In genomic region chr6:34891296-34891695, GRCh38 we compare ENCODE assay signal across 15 cellular contexts. TPM values are rescaled to one million over a fixed set of nuclear protein-coding genes. Genes with fewer than 3 reads are reported as not detected.
DNase-seq lines count a peak whose midpoint lies in the region; ATAC-seq, FAIRE-seq and TF ChIP-seq lines count a peak whose summit lies in the region.
"Had no signal": no experiment of that assay in that cellular context is flagged by ENCODE, and none has a peak within 500 bp of the region (broad histone marks: within the 10 kb centered on the region; RNA-seq: fewer than 3 reads in every experiment).

No MANE protein-coding gene starts in this region.

- no peak overlapping the region for H3K27ac Mint-ChIP-seq in T-helper 1 cell treated with Interleukin-12 subunit alpha and Interleukin-12 subunit beta and Interleukin-4 antibody, amounts not matched to agents 30 μg/mL and 1 μg/mL, for 36 hours
- peak overlapping the region in 2 of 3 donors; percentile 41 to 93 for H3K27ac Mint-ChIP-seq in IgD-negative memory B cell
- peak overlapping the region; percentile 100 for H3K27ac Mint-ChIP-seq in dendritic cell treated with granulocyte-macrophage colony-stimulating factor and Interleukin-4, amounts not matched to agents 40 ng/mL and 50 ng/mL, for 4 days

- peaks cover 5% of the 10 kb centered on the region for H3F3A ChIP-seq in neural cell (ENCODE audit: insufficient read depth, low read length, poor library complexity, severe bottlenecking)

- H4K20me1 ChIP-seq in neural cell (ENCODE audit: insufficient read depth): no peaks in the 10 kb centered on the region

- intact Hi-C loops in dendritic cell treated with granulocyte-macrophage colony-stimulating factor and Interleukin-4, amounts not matched to agents 40 ng/mL and 50 ng/mL, for 4 days (cut with micrococcal nuclease): no loop called here

- peak overlapping the region; percentile 4 for H3K4me3 Mint-ChIP-seq in T-helper 1 cell treated with Interleukin-12 subunit alpha and Interleukin-12 subunit beta and Interleukin-4 antibody, amounts not matched to agents 30 μg/mL and 1 μg/mL, for 36 hours
- H3K4me3 Mint-ChIP-seq in IgD-negative memory B cell: peak overlapping the region in 1 of 4 donors; percentile 95
- H3K4me3 Mint-ChIP-seq in dendritic cell treated with granulocyte-macrophage colony-stimulating factor and Interleukin-4, amounts not matched to agents 40 ng/mL and 50 ng/mL, for 4 days: peak overlapping the region; percentile 45

- no peaks in the 10 kb centered on the region for H3K9me3 Mint-ChIP-seq in T-helper 1 cell treated with Interleukin-12 subunit alpha and Interleukin-12 subunit beta and Interleukin-4 antibody, amounts not matched to agents 30 μg/mL and 1 μg/mL, for 36 hours
- H3K9me3 Mint-ChIP-seq in IgD-negative memory B cell: no peaks in the 10 kb centered on the region
- no peaks in the 10 kb centered on the region for H3K9me3 Mint-ChIP-seq in dendritic cell treated with granulocyte-macrophage colony-stimulating factor and Interleukin-4, amounts not matched to agents 40 ng/mL and 50 ng/mL, for 4 days

- no peaks in the 10 kb centered on the region for H3K36me3 ChIP-seq in neural cell (ENCODE audit: insufficient read depth, low read length)
- H3K36me3 ChIP-seq: tibial artery had no signal

- H3K4me3 ChIP-seq in neural cell (ENCODE audit: low read length): peak overlapping the region; percentile 75

- TF ChIP-seq CTCF in neural cell (IDR thresholded peaks at IDR 0.05; ENCODE audit: poor library complexity, severe bottlenecking): no peak

- no peaks in the 10 kb centered on the region for H3K9me2 ChIP-seq in neural cell (ENCODE audit: insufficient read depth, low read length)

- H3K27ac ChIP-seq in neural cell (ENCODE audit: low read length): no peak overlapping the region
- H3K27ac ChIP-seq: tibial artery had no signal

- no peak for ATAC-seq in HG03097 (IDR thresholded peaks at IDR 0.05; ENCODE audit: low FRiP score, unreplicated experiment)
- ATAC-seq: left cardiac atrium had no signal

- no peaks in the 10 kb centered on the region for H3K9me3 ChIP-seq in neural cell (ENCODE audit: low read length)
- H3K9me3 ChIP-seq: tibial artery had no signal

- H3K36me3 Mint-ChIP-seq in T-helper 1 cell treated with Interleukin-12 subunit alpha and Interleukin-12 subunit beta and Interleukin-4 antibody, amounts not matched to agents 30 μg/mL and 1 μg/mL, for 36 hours (ENCODE audit: low read depth): peaks cover 6% of the 10 kb centered on the region
- no peaks in the 10 kb centered on the region for H3K36me3 Mint-ChIP-seq in IgD-negative memory B cell
- peaks cover 16% of the 10 kb centered on the region for H3K36me3 Mint-ChIP-seq in dendritic cell treated with granulocyte-macrophage colony-stimulating factor and Interleukin-4, amounts not matched to agents 40 ng/mL and 50 ng/mL, for 4 days (ENCODE audit: low read depth)

- no peak overlapping the region for H2AFZ ChIP-seq in neural cell (ENCODE audit: low read depth, low read length)

- no peak for TF ChIP-seq RAD21 in neural cell (conservative IDR thresholded peaks at IDR 0.05)

- FAIRE-seq in HTR-8/SVneo (lab: Jason Lieb, UNC): no peak
- FAIRE-seq: A204.1, GM12891 had no signal

- H3K27me3 ChIP-seq in neural cell (ENCODE audit: insufficient read depth, low read depth, low read length): no peaks in the 10 kb centered on the region
- H3K27me3 ChIP-seq: tibial artery had no signal

- peak overlapping the region; percentile 79 for H3K4me2 ChIP-seq in neural cell (ENCODE audit: low read length)

- no peak overlapping the region for H3K9ac ChIP-seq in neural cell (ENCODE audit: low read length)

- TF ChIP-seq EP300 in neural cell (conservative IDR thresholded peaks at IDR 0.05; ENCODE audit: poor library complexity, severe bottlenecking): no peak

- H3K27me3 Mint-ChIP-seq in T-helper 1 cell treated with Interleukin-12 subunit alpha and Interleukin-12 subunit beta and Interleukin-4 antibody, amounts not matched to agents 30 μg/mL and 1 μg/mL, for 36 hours (ENCODE audit: low read depth): peaks cover 23% of the 10 kb centered on the region
- H3K27me3 Mint-ChIP-seq in IgD-negative memory B cell: no peaks in the 10 kb centered on the region
- H3K27me3 Mint-ChIP-seq in dendritic cell treated with granulocyte-macrophage colony-stimulating factor and Interleukin-4, amounts not matched to agents 40 ng/mL and 50 ng/mL, for 4 days: no peaks in the 10 kb centered on the region

- peaks cover 51% of the 10 kb centered on the region for H3K79me2 ChIP-seq in neural cell (replicated peaks; ENCODE audit: insufficient read depth, low read length)

- DNase-seq in T-helper 1 cell (no peak), HTR-8/SVneo (ENCODE audit: insufficient read length, low spot score) (no peak), NCI-H2107 treated with DMSO at 0.1 percent for 48 hours (lab: John Stamatoyannopoulos, UW; ENCODE audit: unreplicated experiment) (no peak)
- DNase-seq: activated CD4-positive, alpha-beta T cell treated with anti-CD3 and anti-CD28 coated beads, Interleukin-2, amount 50 U/mL, for 48 hours; left cardiac atrium; NCI-H2107; stimulated activated CD4-positive, alpha-beta T cell treated with anti-CD3 and anti-CD28 coated beads, Interleukin-12 subunit alpha, Interleukin-12 subunit beta, amount 100 ng/mL, for 4 hours; tibial artery had no signal

- H3K4me1 Mint-ChIP-seq in T-helper 1 cell treated with Interleukin-12 subunit alpha and Interleukin-12 subunit beta and Interleukin-4 antibody, amounts not matched to agents 30 μg/mL and 1 μg/mL, for 36 hours (ENCODE audit: low read depth): peaks cover 27% of the 10 kb centered on the region
- H3K4me1 Mint-ChIP-seq in IgD-negative memory B cell: peaks cover 21 to 29% (median 27%) of the 10 kb centered on the region in 3 donors
- H3K4me1 Mint-ChIP-seq in dendritic cell treated with granulocyte-macrophage colony-stimulating factor and Interleukin-4, amounts not matched to agents 40 ng/mL and 50 ng/mL, for 4 days (ENCODE audit: low read depth): peaks cover 46% of the 10 kb centered on the region

TF ChIP-seq in neural cell, 6 proteins besides CTCF, POLR2A, EP300 and RAD21:
- TF ChIP-seq TAF1 (IDR thresholded peaks at IDR 0.05; ENCODE audit: low read depth): no peak
- no peak for TF ChIP-seq MXI1 (conservative IDR thresholded peaks at IDR 0.05; ENCODE audit: poor library complexity, severe bottlenecking)
- TF ChIP-seq EZH2 (IDR thresholded peaks at IDR 0.05; ENCODE audit: borderline replicate concordance, insufficient read depth, low read length, poor library complexity, severe bottlenecking): no peak
- TF ChIP-seq REST (IDR thresholded peaks at IDR 0.05; ENCODE audit: borderline replicate concordance): no peak
- no peak for TF ChIP-seq SMC3 (conservative IDR thresholded peaks at IDR 0.05; ENCODE audit: poor library complexity)
- no peak for TF ChIP-seq POLR2AphosphoS5 (IDR thresholded peaks at IDR 0.05)

RNA-seq across cellular contexts. Expression of gene ANKS1A, which starts 2.2 kb away (rescaled TPM):
- polyA plus RNA-seq in IgD-negative memory B cell: 3.3 TPM
- polyA plus RNA-seq in neural cell: 22.6 and 25.1 TPM in 2 replicates
- polyA minus RNA-seq in neural cell: 48.4 and 48.5 TPM in 2 replicates

RNA-seq across cellular contexts. Expression of gene TAF11, which starts 3.5 kb away (rescaled TPM):
- polyA plus RNA-seq in IgD-negative memory B cell: 17.3 TPM
- polyA plus RNA-seq in neural cell: 110 and 115 TPM in 2 replicates
- 39.7 and 46.3 TPM in 2 replicates for polyA minus RNA-seq in neural cell
